ENCODE assay signal across 27 cellular contexts in genomic region chr17:57292086-57292485, GRCh38. TPM values are rescaled to one million over a fixed set of nuclear protein-coding genes. Genes with fewer than 3 reads are reported as not detected.
DNase-seq lines count a peak whose midpoint lies in the region; ATAC-seq, FAIRE-seq and TF ChIP-seq lines count a peak whose summit lies in the region.
"Had no signal": no experiment of that assay in that cellular context is flagged by ENCODE, and none has a peak within 500 bp of the region (broad histone marks: within the 10 kb centered on the region; RNA-seq: fewer than 3 reads in every experiment).

No MANE protein-coding gene starts in this region.

- no peak overlapping the region for H3K9ac ChIP-seq in neuronal stem cell (ENCODE audit: low read depth, low read length, poor library complexity)

- H2AK5ac ChIP-seq in neuronal stem cell (ENCODE audit: low read depth, low read length) = peak overlapping the region; percentile 53

- no peaks in the 10 kb centered on the region for H3K79me2 ChIP-seq in osteoblast (ENCODE audit: insufficient read depth, low read length)

- H3K9me3 ChIP-seq in Caco-2 (no peaks in the 10 kb centered on the region), neuronal stem cell (replicated peaks in 1 of 2; ENCODE audit: control insufficient read depth in 2 of 2, insufficient read depth in 1 of 2, low read depth in 1 of 2, low read length in 2 of 2) (peaks cover 0 to 1% of the 10 kb centered on the region in 2 donors), osteoblast (ENCODE audit: low read depth, low read length) (no peaks in the 10 kb centered on the region)
- H3K9me3 ChIP-seq: body of pancreas, colonic mucosa, left ventricle myocardium inferior, neutrophil had no signal

- H3K18ac ChIP-seq in neuronal stem cell (ENCODE audit: low read length) = no peak overlapping the region

- no peak overlapping the region for H3K4ac ChIP-seq in neuronal stem cell (ENCODE audit: low read length)

- peak overlapping the region; percentile 86 for H3K27ac Mint-ChIP-seq in Caco-2 (ENCODE audit: unreplicated experiment)
- H3K27ac Mint-ChIP-seq: effector memory CD8-positive, alpha-beta T cell; IgD-negative memory B cell; stimulated activated naive B cell treated with anti-CD40 and anti-IgM and Interleukin-4, amounts not matched to agents 10 μg/mL and 1 μg/mL and 100 μg/mL, for 72 hours had no signal

- no peak overlapping the region for H2BK12ac ChIP-seq in neuronal stem cell (ENCODE audit: low read length)

- H3K4me2 ChIP-seq in neuronal stem cell (ENCODE audit: insufficient read depth, low read length, poor library complexity, severe bottlenecking) (no peak overlapping the region), osteoblast (ENCODE audit: insufficient read depth, low read length) (no peak overlapping the region)

- no peak overlapping the region for H3K23ac ChIP-seq in neuronal stem cell (ENCODE audit: low read depth, low read length, poor library complexity)

- peaks cover 68% of the 10 kb centered on the region for H3K4me1 Mint-ChIP-seq in Caco-2 (ENCODE audit: low read depth, unreplicated experiment)

- no peak overlapping the region for H4K91ac ChIP-seq in neuronal stem cell (ENCODE audit: low read depth, low read length, poor library complexity)

- BruUV-seq in Caco-2 (replicated peaks; lab: Mats Ljungman, UMichigan) = no TSS peak

- no CpG with 5 or more reads among the region's 6 CpGs for WGBS in neuronal stem cell (ENCODE audit: extremely low coverage in 2 of 2, insufficient read length in 2 of 2, insufficient replicate concordance in 1 of 2), 2 donors

- H3K4me3 ChIP-seq in Caco-2 (ENCODE audit: low read depth, low read length) = no peak overlapping the region
- peak overlapping the region in 1 of 2 donors; percentile 44 for H3K4me3 ChIP-seq in neuronal stem cell (ENCODE audit: low read length in 2 of 2)
- no peak overlapping the region for H3K4me3 ChIP-seq in osteoblast (ENCODE audit: insufficient read depth, low read length)
- H3K4me3 ChIP-seq: BLaER1 treated with 17β-estradiol and CSF1 and Interleukin-3, amounts not matched to agents 10 nM and 100 nM; body of pancreas; colonic mucosa; left ventricle myocardium inferior had no signal

- H2AFZ ChIP-seq in neuronal stem cell (ENCODE audit: low read length) (no peak overlapping the region), osteoblast (ENCODE audit: low read length) (no peak overlapping the region)

- peak overlapping the region; percentile 29 for H3K27ac ChIP-seq in cingulate gyrus (ENCODE audit: low read depth, low read length)
- H3K27ac ChIP-seq in neuronal stem cell (replicated peaks; ENCODE audit: low read length) = no peak overlapping the region
- no peak overlapping the region for H3K27ac ChIP-seq in osteoblast (ENCODE audit: low read depth, low read length)
- H3K27ac ChIP-seq in substantia nigra (ENCODE audit: low read depth, low read length, poor library complexity, severe bottlenecking) = no peak overlapping the region
- H3K27ac ChIP-seq: colonic mucosa, foreskin keratinocyte, neutrophil, WERI-Rb-1 had no signal

- H3K79me1 ChIP-seq in neuronal stem cell (ENCODE audit: low read depth, low read length) = peaks cover 22% of the 10 kb centered on the region

- no peak for TF ChIP-seq CTCF in Caco-2 (IDR thresholded peaks at IDR 0.05; ENCODE audit: insufficient read depth in 1 of 2, low read depth in 1 of 2, low read length in 1 of 2, severe bottlenecking in 1 of 2, unreplicated experiment in 1 of 2)
- no peak for TF ChIP-seq CTCF in osteoblast (IDR thresholded peaks at IDR 0.05; ENCODE audit: extremely low read depth, low read depth, low read length)

- no peaks in the 10 kb centered on the region for H4K20me1 ChIP-seq in osteoblast (ENCODE audit: insufficient read depth, low read length)

- intact Hi-C loops in Caco-2 (cut with micrococcal nuclease; ENCODE audit: unreplicated experiment) = no loop called here

- DNase-seq in Caco-2 (no peak), HTR-8/SVneo (ENCODE audit: insufficient read length, low spot score) (no peak), neuronal stem cell (ENCODE audit: low spot score) (no peak), osteoblast (ENCODE audit: insufficient read length, low spot score, missing footprints) (no peak), substantia nigra (lab: John Stamatoyannopoulos, UW) (no peak)
- DNase-seq: activated CD4-positive, alpha-beta T cell treated with anti-CD3 and anti-CD28 coated beads, Interleukin-2, amount 50 U/mL, for 4 hours; activated CD8-positive, alpha-beta memory T cell treated with anti-CD3 and anti-CD28 coated beads, Interleukin-2, amount 50 U/mL, for 4 hours; body of pancreas; colonic mucosa; effector memory CD8-positive, alpha-beta T cell; foreskin keratinocyte; left ventricle myocardium inferior; NCI-H2029 treated with DMSO at 0.1 percent for 48 hours; NCI-H345; NCI-H774; stimulated activated CD4-positive, alpha-beta T cell treated with anti-CD3 and anti-CD28 coated beads, Interleukin-4, amount 100 ng/mL, for 1 hour; stimulated activated naive B cell treated with anti-CD40 and anti-IgM and Interleukin-4, amounts not matched to agents 10 μg/mL and 1 μg/mL and 100 μg/mL, for 72 hours; T-helper 9 cell; WERI-Rb-1 had no signal

- POLR2A ChIA-PET in Caco-2 (lab: Charles Lee) = interaction anchor here (0.6 kb wide), 1 partner anchor 23 kb away, joined by 27 read pairs; no protein-coding TSS in a partner anchor

- H3K36me3 Mint-ChIP-seq in Caco-2 (ENCODE audit: insufficient read depth, unreplicated experiment) = peaks cover 65% of the 10 kb centered on the region

- no peak overlapping the region for H3K14ac ChIP-seq in neuronal stem cell (ENCODE audit: low read length)

- no peak overlapping the region for H4K8ac ChIP-seq in neuronal stem cell (ENCODE audit: low read depth, low read length)

- H3K9me3 Mint-ChIP-seq in Caco-2 (ENCODE audit: unreplicated experiment) = no peaks in the 10 kb centered on the region
- H3K9me3 Mint-ChIP-seq: effector memory CD8-positive, alpha-beta T cell; IgD-negative memory B cell; stimulated activated naive B cell treated with anti-CD40 and anti-IgM and Interleukin-4, amounts not matched to agents 10 μg/mL and 1 μg/mL and 100 μg/mL, for 72 hours had no signal

- no peak overlapping the region for H2BK5ac ChIP-seq in neuronal stem cell (ENCODE audit: low read length)

- H3K4me1 ChIP-seq in Caco-2 (peaks cover 48% of the 10 kb centered on the region), neuronal stem cell (ENCODE audit: control insufficient read depth in 2 of 2, insufficient read depth in 1 of 2, low read depth in 1 of 2, low read length in 2 of 2) (peaks cover 42 to 45% of the 10 kb centered on the region in 2 donors), osteoblast (ENCODE audit: insufficient read depth, low read length) (no peaks in the 10 kb centered on the region)

- H3K27me3 ChIP-seq in Caco-2 (replicated peaks; ENCODE audit: control insufficient read depth, insufficient read depth, low read length) (no peaks in the 10 kb centered on the region), neuronal stem cell (ENCODE audit: control insufficient read depth in 3 of 3, insufficient read depth in 3 of 3, low read depth in 1 of 3, low read length in 3 of 3) (no peaks in the 10 kb centered on the region), osteoblast (ENCODE audit: insufficient read depth, low read length) (no peaks in the 10 kb centered on the region)
- H3K27me3 ChIP-seq: BLaER1 treated with 17β-estradiol and CSF1 and Interleukin-3, amounts not matched to agents 10 nM and 100 nM; body of pancreas; colonic mucosa; foreskin keratinocyte; neutrophil had no signal

- no peak for ATAC-seq in HG03432 (IDR thresholded peaks at IDR 0.05; ENCODE audit: unreplicated experiment)
- ATAC-seq: body of pancreas; effector memory CD8-positive, alpha-beta T cell; foreskin keratinocyte; SK-N-SH treated with all-trans-retinoic acid at 6 μM for 48 hours; stimulated activated naive B cell treated with anti-CD40 and anti-IgM and Interleukin-4, amounts not matched to agents 10 μg/mL and 1 μg/mL and 100 μg/mL, for 72 hours had no signal

- CTCF ChIA-PET in Caco-2 (lab: Charles Lee) = interaction anchor here (1.2 kb wide), 1 partner anchor 49 kb away, joined by 3 read pairs; no protein-coding TSS in a partner anchor

- no peaks in the 10 kb centered on the region for H3K27me3 Mint-ChIP-seq in Caco-2 (ENCODE audit: insufficient read depth, unreplicated experiment)
- H3K27me3 Mint-ChIP-seq: effector memory CD8-positive, alpha-beta T cell; IgD-negative memory B cell; stimulated activated naive B cell treated with anti-CD40 and anti-IgM and Interleukin-4, amounts not matched to agents 10 μg/mL and 1 μg/mL and 100 μg/mL, for 72 hours had no signal

- no peak overlapping the region for H2BK15ac ChIP-seq in neuronal stem cell (ENCODE audit: low read length)

- peak overlapping the region; percentile 43 for H3K4me3 Mint-ChIP-seq in Caco-2 (ENCODE audit: unreplicated experiment)
- H3K4me3 Mint-ChIP-seq: effector memory CD8-positive, alpha-beta T cell; stimulated activated naive B cell treated with anti-CD40 and anti-IgM and Interleukin-4, amounts not matched to agents 10 μg/mL and 1 μg/mL and 100 μg/mL, for 72 hours had no signal

- peak; percentile 73 for FAIRE-seq in HTR-8/SVneo (lab: Jason Lieb, UNC)
- FAIRE-seq: D721Med, GM19239 had no signal

- H3K36me3 ChIP-seq in Caco-2 (ENCODE audit: control insufficient read depth, insufficient read depth, low read length) (no peaks in the 10 kb centered on the region), neuronal stem cell (replicated peaks in 1 of 2; ENCODE audit: control insufficient read depth in 2 of 2, insufficient read depth in 2 of 2, low read length in 2 of 2) (peaks cover 6 to 58% of the 10 kb centered on the region in 2 donors), osteoblast (ENCODE audit: insufficient read depth, low read length) (no peaks in the 10 kb centered on the region)
- H3K36me3 ChIP-seq: colonic mucosa, left ventricle myocardium inferior, neutrophil had no signal

- no peak overlapping the region for H2BK120ac ChIP-seq in neuronal stem cell (ENCODE audit: low read depth, low read length)

RNA-seq across cellular contexts. Expression of gene MSI2, which starts 35.8 kb away (rescaled TPM):
- total RNA-seq in Caco-2 (2022) = 174 and 185 TPM in 2 replicates
- 56.3 TPM for polyA plus RNA-seq in neuronal stem cell (2013, experiment 1 of 2)
- polyA plus RNA-seq in neuronal stem cell (2013, experiment 2 of 2) = 58.0 TPM
- total RNA-seq in osteoblast = 17.4 and 23.2 TPM in 2 replicates
